8 cellular contexts compared by ENCODE assay signal in genomic region chrX:119690921-119691716, GRCh38. TPM values are rescaled to one million over a fixed set of nuclear protein-coding genes. Genes with fewer than 3 reads are reported as not detected.
DNase-seq lines count a peak whose midpoint lies in the region; ATAC-seq, FAIRE-seq and TF ChIP-seq lines count a peak whose summit lies in the region.

No MANE protein-coding gene starts in this region.

- H3K4me2 ChIP-seq in K562 (ENCODE audit: insufficient read depth, low read length): peak overlapping the region; percentile 90

- peak overlapping the region; percentile 90 for H3K27ac ChIP-seq in K562 (ENCODE audit: extremely low read depth, low read depth, low read length)
- peak overlapping the region; percentile 90 for H3K27ac ChIP-seq in neutrophil

- H3K36me3 ChIP-seq in K562 (ENCODE audit: control insufficient read depth, insufficient read depth, low read length): 0 out of 3 replicates have a peak, but pooled peaks cover 4% of the 10 kb centered on the region
- H3K36me3 ChIP-seq in neutrophil: no peaks in the 10 kb centered on the region

- H3K4me1 ChIP-seq in K562 (replicated peaks in 1 of 2; ENCODE audit: control insufficient read depth in 2 of 2, insufficient read depth in 2 of 2, low read length in 2 of 2): peaks cover 26 to 30% of the 10 kb centered on the region in 2 experiments
- peaks cover 37 to 43% of the 10 kb centered on the region in 2 experiments for H3K4me1 ChIP-seq in neutrophil (ENCODE audit: control insufficient read depth in 1 of 2, insufficient read depth in 1 of 2, low read depth in 1 of 2, low read length in 1 of 2)

- no peak for TF ChIP-seq RAD21 in K562 (CRISPR knock-in tag; conservative IDR thresholded peaks at IDR 0.05 in 1 of 2, IDR thresholded peaks at IDR 0.05 in 1 of 2)

- peak; percentile 96 for FAIRE-seq in K562 (lab: Jason Lieb, UNC)

- peaks cover 64% of the 10 kb centered on the region for H3K79me2 ChIP-seq in K562 (ENCODE audit: control insufficient read depth, insufficient read depth, low read length)

- WGBS in K562 (ENCODE audit: insufficient coverage, low coverage, missing lambda C conversion rate): 0% methylated on average over 8 of the region's 8 CpGs

- H2AFZ ChIP-seq in K562 (ENCODE audit: low read depth, low read length): peak overlapping the region; percentile 63

- POLR2A ChIA-PET in K562 (lab: Yijun Ruan, JAX): interaction anchor here (0.5 to 2.1 kb wide), 18 partner anchors 9 to 213 kb away, joined by 3 to 8 read pairs (median 3); no protein-coding TSS in a partner anchor

- ATAC-seq in K562 (peak; percentile 47), HG03354 (IDR thresholded peaks at IDR 0.05; ENCODE audit: poor library complexity, severe bottlenecking, unreplicated experiment) (no peak), HG03460 (IDR thresholded peaks at IDR 0.05; ENCODE audit: unreplicated experiment) (no peak)

- CTCF ChIA-PET in K562 (lab: Yijun Ruan, JAX; ENCODE audit: low intra/inter-chr PET ratio): no interaction called here

- no peaks in the 10 kb centered on the region for H3K9me1 ChIP-seq in K562 (ENCODE audit: control insufficient read depth, insufficient read depth, low read length)

- H3K4me3 ChIP-seq in K562 (peak overlapping the region; percentile 91), neutrophil (ENCODE audit: low read depth in 1 of 2, low read length in 1 of 2) (peak overlapping the region; percentile 68 to 73)

- intact Hi-C loops in K562 (cut with micrococcal nuclease): loop anchor here (5.0 kb wide), 1 partner anchor 84 kb away; the partner anchor contains the start of gene NKRF

- TF ChIP-seq EP300 in K562 (IDR thresholded peaks at IDR 0.05; ENCODE audit: low read length): peak; percentile 73

- TF ChIP-seq POLR2A in GM15510 (IDR thresholded peaks at IDR 0.05; ENCODE audit: borderline replicate concordance, extremely low read depth, insufficient read length): peak; percentile 27
- peak; percentile 50 for TF ChIP-seq POLR2A in K562 (conservative IDR thresholded peaks at IDR 0.05)

- in situ Hi-C loops in SK-MEL-5 (cut with HindIII; ENCODE audit: low pct_unique_long_range_greater_than_20kb, low sequenced_read_pairs): no loop called here
- in situ Hi-C loops in K562 (cut with MboI): no loop called here

- TF ChIP-seq CTCF in K562 (IDR thresholded peaks at IDR 0.05 in 2 of 3, conservative IDR thresholded peaks at IDR 0.05 in 1 of 3; ENCODE audit: insufficient read depth in 2 of 3, low read depth in 1 of 3, low read length in 3 of 3) (no peak), neutrophil (IDR thresholded peaks at IDR 0.05) (no peak)

- no peaks in the 10 kb centered on the region for H3K9me3 ChIP-seq in K562 (replicated peaks; ENCODE audit: control insufficient read depth, insufficient read depth, low read depth, low read length)
- H3K9me3 ChIP-seq in neutrophil: no peaks in the 10 kb centered on the region

- H3K9ac ChIP-seq in K562 (ENCODE audit: insufficient read depth in 1 of 2, low read depth in 2 of 2, low read length in 2 of 2): peak overlapping the region; percentile 80; a peak in 3 of 4 replicates

- no TSS peak for BruUV-seq in K562 (replicated peaks; lab: Mats Ljungman, UMichigan)

- DNase-seq in SK-MEL-5 (ENCODE audit: low read depth, low spot score) (peak; percentile 37), K562 (ENCODE audit: extremely low read depth in 1 of 4, low spot score in 3 of 4) (peak; percentile 40 to 89 (median 60)), NCI-H1417 treated with DMSO at 0.1 percent for 48 hours (lab: John Stamatoyannopoulos, UW) (no peak), 8988T (no peak)

- H3K27me3 ChIP-seq in K562 (ENCODE audit: control insufficient read depth in 2 of 2, insufficient read depth in 2 of 2, low read length in 2 of 2): no peaks in the 10 kb centered on the region
- H3K27me3 ChIP-seq in neutrophil: no peaks in the 10 kb centered on the region

- no peaks in the 10 kb centered on the region for H4K20me1 ChIP-seq in K562 (replicated peaks; ENCODE audit: control insufficient read depth, insufficient read depth, low read length)

TF ChIP-seq in K562, 482 proteins besides CTCF, POLR2A, EP300 and RAD21 (continues in another document):
- TF ChIP-seq, protein P1, sequence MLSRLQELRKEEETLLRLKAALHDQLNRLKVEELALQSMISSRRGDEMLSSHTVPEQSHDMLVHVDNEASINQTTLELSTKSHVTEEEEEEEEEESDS (CRISPR knock-in tag; IDR thresholded peaks at IDR 0.05): no peak
- TF ChIP-seq, protein P2, sequence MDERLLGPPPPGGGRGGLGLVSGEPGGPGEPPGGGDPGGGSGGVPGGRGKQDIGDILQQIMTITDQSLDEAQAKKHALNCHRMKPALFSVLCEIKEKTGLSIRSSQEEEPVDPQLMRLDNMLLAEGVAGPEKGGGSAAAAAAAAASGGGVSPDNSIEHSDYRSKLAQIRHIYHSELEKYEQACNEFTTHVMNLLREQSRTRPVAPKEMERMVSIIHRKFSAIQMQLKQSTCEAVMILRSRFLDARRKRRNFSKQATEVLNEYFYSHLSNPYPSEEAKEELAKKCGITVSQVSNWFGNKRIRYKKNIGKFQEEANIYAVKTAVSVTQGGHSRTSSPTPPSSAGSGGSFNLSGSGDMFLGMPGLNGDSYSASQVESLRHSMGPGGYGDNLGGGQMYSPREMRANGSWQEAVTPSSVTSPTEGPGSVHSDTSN (CRISPR knock-in tag; IDR thresholded peaks at IDR 0.05; ENCODE audit: low read depth): no peak
- TF ChIP-seq, protein P2 (tag; conservative IDR thresholded peaks at IDR 0.05; ENCODE audit: low read depth): peak; percentile 82; the same call in 1 of the 2 replicates
- no peak for TF ChIP-seq USF1 (CRISPR knock-in tag; IDR thresholded peaks at IDR 0.05)
- no peak for TF ChIP-seq ZFP30 (CRISPR knock-in tag; IDR thresholded peaks at IDR 0.05; ENCODE audit: borderline replicate concordance)
- TF ChIP-seq NFRKB (IDR thresholded peaks at IDR 0.05; ENCODE audit: low read depth): no peak
- peak; percentile 62; the same call in 1 of the 2 replicates for TF ChIP-seq MTA3 (IDR thresholded peaks at IDR 0.05; ENCODE audit: borderline replicate concordance)
- TF ChIP-seq TAF9B (IDR thresholded peaks at IDR 0.05; ENCODE audit: partially characterized antibody): peak; percentile 51
- 0 out of 4 replicates have a peak, but pooled peaks of 1 of the 2 experiments have one; percentile 40 for TF ChIP-seq TEAD1 (CRISPR knock-in tag; IDR thresholded peaks at IDR 0.05)
- peak; percentile 53 for TF ChIP-seq POLR2AphosphoS5 (IDR thresholded peaks at IDR 0.05; ENCODE audit: control insufficient read depth, insufficient read depth, low read depth, low read length)
- TF ChIP-seq, protein P3, sequence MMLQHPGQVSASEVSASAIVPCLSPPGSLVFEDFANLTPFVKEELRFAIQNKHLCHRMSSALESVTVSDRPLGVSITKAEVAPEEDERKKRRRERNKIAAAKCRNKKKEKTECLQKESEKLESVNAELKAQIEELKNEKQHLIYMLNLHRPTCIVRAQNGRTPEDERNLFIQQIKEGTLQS (IDR thresholded peaks at IDR 0.05): peak; percentile 92
- TF ChIP-seq, protein P3 (CRISPR knock-in tag; conservative IDR thresholded peaks at IDR 0.05): no peak
- TF ChIP-seq JUN (IDR thresholded peaks at IDR 0.05; ENCODE audit: borderline replicate concordance, low read depth, low read length): peak; percentile 94
- TF ChIP-seq JUN (CRISPR knock-in tag; IDR thresholded peaks at IDR 0.05; ENCODE audit: borderline replicate concordance): peak; percentile 84; the same call in 1 of the 2 replicates

RNA-seq across cellular contexts. Expression of gene SEPTIN6, which starts 1.8 kb away (rescaled TPM):
- total RNA-seq in SK-MEL-5 (2014; rRNA removed; shearing (Covaris generic)): 37.4 and 37.9 TPM in 2 replicates
- polyA plus RNA-seq in SK-MEL-5 (2015; cell fraction: cytosol; rRNA removed): 33.3 and 46.6 TPM in 2 replicates
- 12.7 and 18.0 TPM in 2 replicates for polyA plus RNA-seq in SK-MEL-5 (2015; cell fraction: nucleus; rRNA removed)
- 62.2 and 67.3 TPM in 2 replicates for total RNA-seq in K562 (2011; cell fraction: chromatin; rRNA removed; ENCODE audit: low replicate concordance)
- total RNA-seq in K562 (2011; cell fraction: nucleolus; rRNA removed): 20.0 and 24.9 TPM in 2 replicates
- 38.7 and 66.8 TPM in 2 replicates for total RNA-seq in K562 (2011; cell fraction: nucleoplasm; rRNA removed)
- total RNA-seq in K562 (2014; rRNA removed) (33.7 and 39.9 TPM in 2 replicates), K562 (2014; rRNA removed; fragmentation: Illumina TruSeq; extraction: Trizol) (36.2 and 37.8 TPM in 2 replicates), K562 (2015; rRNA removed; fragmentation: Illumina TruSeq; extraction: Trizol) (37.8 and 41.1 TPM in 2 replicates), K562 (2021) (37.7 and 37.8 TPM in 2 replicates)
- polyA plus RNA-seq in K562 (2011; rRNA removed) (54.6 and 85.4 TPM in 2 replicates), K562 (2014; fragmentation: Illumina TruSeq; extraction: Trizol) (51.8 and 67.0 TPM in 2 replicates), K562 (2014; fragmentation: Nextera tagmentation; extraction: Ambion mirVana) (10 to 100 TPM in 1 of 2 experiments, 1 to 10 TPM in 1; 8.4 to 12.2 TPM), K562 (2014; rRNA removed) (29.0 and 35.3 TPM in 2 replicates)
- polyA plus RNA-seq in K562 (2011; cell fraction: cytosol; rRNA removed): 57.5 and 94.0 TPM in 2 replicates
- polyA plus RNA-seq in K562 (2011; cell fraction: nucleus; rRNA removed): 46.0 and 56.9 TPM in 2 replicates
- 31.8 and 66.7 TPM in 2 replicates for polyA plus RNA-seq in K562 (2012)
- 114 and 136 TPM in 2 replicates for polyA minus RNA-seq in K562 (2011; rRNA and poly(A)+ RNA removed)
- polyA minus RNA-seq in K562 (2011; cell fraction: cytosol; rRNA and poly(A)+ RNA removed): 53.4 and 56.8 TPM in 2 replicates
- 12.5 and 39.9 TPM in 2 replicates for polyA minus RNA-seq in K562 (2011; cell fraction: nucleus; rRNA and poly(A)+ RNA removed)

Comparison
In these comparisons a context has a peak if more than half of its experiments do, and no peak if none do; other contexts are left out.
1. DNase-seq: peak in SK-MEL-5 (single experiment) and K562 (4 of 4); none in NCI-H1417 treated with DMSO at 0.1 percent for 48 hours (single experiment) and 8988T (single experiment).